Comparison of ENCODE assay signal across 8 cellular contexts in the genomic region with DNA sequence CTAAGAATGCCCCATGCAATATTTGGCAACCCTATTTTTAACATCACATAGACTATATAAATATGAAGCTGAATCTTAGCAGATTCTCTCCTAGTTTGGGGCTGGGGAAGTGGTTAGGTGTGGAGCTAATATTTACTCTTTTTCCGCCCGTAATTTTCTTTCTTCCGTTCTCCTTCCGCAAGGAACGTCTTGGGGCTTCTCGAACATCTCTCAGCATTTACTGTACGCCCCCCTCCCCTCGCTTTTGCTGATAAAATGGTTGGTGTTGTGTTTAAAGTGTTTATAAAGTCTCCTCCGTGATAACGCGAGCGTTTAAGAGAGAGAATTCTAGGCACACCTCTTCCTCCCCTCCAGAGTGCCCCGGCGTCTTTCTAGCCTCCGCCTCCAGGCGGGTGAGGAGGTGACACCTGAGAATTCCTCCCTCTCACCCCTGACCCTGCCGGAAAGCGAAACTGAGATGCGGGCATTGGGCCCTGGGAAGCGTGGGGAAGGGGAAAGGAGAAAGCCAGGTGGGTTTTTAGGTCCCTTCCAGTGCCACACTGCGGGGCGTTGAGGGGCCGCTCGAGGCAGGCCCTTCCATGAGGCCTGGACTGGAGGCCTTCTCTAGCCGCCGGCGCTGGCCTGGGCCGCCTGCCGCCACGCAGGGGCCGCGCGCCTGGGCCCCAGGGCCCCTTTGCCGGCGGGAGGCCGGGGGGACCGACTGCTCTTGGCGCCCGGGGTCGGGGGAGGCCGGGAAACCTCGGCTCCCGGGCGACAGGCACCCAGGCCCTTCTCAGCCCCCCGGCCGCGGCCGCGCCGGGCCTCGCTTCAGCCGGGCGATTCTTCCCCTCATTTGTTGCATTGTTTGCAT.
DNase-seq lines count a peak whose midpoint lies in the region; ATAC-seq and TF ChIP-seq lines count a peak whose summit lies in the region.
"Not testable (repeated sequence)": the region's sequence is repeated elsewhere in the genome, so short reads cannot be mapped to it uniquely, and the experiment has no call there.

No MANE protein-coding gene starts in this region.

- not testable (repeated sequence) for H4K20me1 ChIP-seq in neural progenitor cell (ENCODE audit: low read depth)

- H3K4me3 Mint-ChIP-seq in activated T-helper 2 cell treated with anti-CD3 and anti-CD28 coated beads, Interferon-gamma antibody, Interleukin-2, Interleukin-4, amounts not matched to agents 10 μg/mL and 5 μg/mL and 100 μg/mL, durations not matched to agents 14 hours and 24 hours and 36 hours (ENCODE audit: low read depth): peak overlapping the region; percentile 86
- peak overlapping the region; percentile 63 for H3K4me3 Mint-ChIP-seq in neural progenitor cell

- H3K27me3 Mint-ChIP-seq in activated T-helper 2 cell treated with anti-CD3 and anti-CD28 coated beads, Interferon-gamma antibody, Interleukin-2, Interleukin-4, amounts not matched to agents 10 μg/mL and 5 μg/mL and 100 μg/mL, durations not matched to agents 14 hours and 24 hours and 36 hours (ENCODE audit: low read depth): not testable (repeated sequence)
- peaks cover 15% of the 10 kb centered on the region for H3K27me3 Mint-ChIP-seq in neural progenitor cell (ENCODE audit: insufficient read depth, low read depth)

- intact Hi-C loops in activated T-helper 2 cell treated with anti-CD3 and anti-CD28 coated beads, Interferon-gamma antibody, Interleukin-2, Interleukin-4, amounts not matched to agents 10 μg/mL and 5 μg/mL and 100 μg/mL, durations not matched to agents 14 hours and 24 hours and 36 hours (cut with micrococcal nuclease): loop anchor here (1.0 to 10.0 kb wide), 5 partner anchors 64 to 710 kb away; a partner anchor contains a TSS

- H3K27ac Mint-ChIP-seq in activated T-helper 2 cell treated with anti-CD3 and anti-CD28 coated beads, Interferon-gamma antibody, Interleukin-2, Interleukin-4, amounts not matched to agents 10 μg/mL and 5 μg/mL and 100 μg/mL, durations not matched to agents 14 hours and 24 hours and 36 hours: peak overlapping the region; percentile 94
- H3K27ac Mint-ChIP-seq in neural progenitor cell: not testable (repeated sequence)

- not testable (repeated sequence) for H3K36me3 ChIP-seq in HEK293 (ENCODE audit: control insufficient read depth in 2 of 2, insufficient read depth in 1 of 2, low read length in 2 of 2); HUES48 (ENCODE audit: control insufficient read depth, insufficient read depth, low read length); neural progenitor cell; upper lobe of left lung

- not testable (repeated sequence) for TF ChIP-seq CTCF in HEK293 (tag by site-specific recombination; IDR thresholded peaks at IDR 0.05); foreskin keratinocyte (conservative IDR thresholded peaks at IDR 0.05); neural progenitor cell (IDR thresholded peaks at IDR 0.05)
- peak in 2 of 6 experiments; percentile 6 to 36 for TF ChIP-seq CTCF in upper lobe of left lung (IDR thresholded peaks at IDR 0.05)

- H3K4me3 ChIP-seq in HEK293 (ENCODE audit: low read depth, low read length) (peak overlapping the region; percentile 36), HUES48 (ENCODE audit: low read depth, low read length) (peak overlapping the region; percentile 58), neural progenitor cell (peak overlapping the region; percentile 37), upper lobe of left lung (peak overlapping the region in 3 of 4 donors; percentile 45 to 50 (median 46))

- peaks cover 17% of the 10 kb centered on the region for H3K36me3 Mint-ChIP-seq in activated T-helper 2 cell treated with anti-CD3 and anti-CD28 coated beads, Interferon-gamma antibody, Interleukin-2, Interleukin-4, amounts not matched to agents 10 μg/mL and 5 μg/mL and 100 μg/mL, durations not matched to agents 14 hours and 24 hours and 36 hours (ENCODE audit: low read depth)
- not testable (repeated sequence) for H3K36me3 Mint-ChIP-seq in neural progenitor cell

- not testable (repeated sequence) for TF ChIP-seq EP300 in upper lobe of left lung (IDR thresholded peaks at IDR 0.05)

- H2AFZ ChIP-seq in neural progenitor cell (replicated peaks): peak overlapping the region; percentile 83

- TF ChIP-seq POLR2A in upper lobe of left lung (IDR thresholded peaks at IDR 0.05): peak in 2 of 4 donors; percentile 66 to 70

- peaks cover 47% of the 10 kb centered on the region for H3K27me3 ChIP-seq in HUES48 (ENCODE audit: control insufficient read depth, insufficient read depth, low read length)
- H3K27me3 ChIP-seq in foreskin keratinocyte, upper lobe of left lung: not testable (repeated sequence)
- H3K27me3 ChIP-seq in neural progenitor cell: peaks cover 31% of the 10 kb centered on the region

- not testable (repeated sequence) for H3K4me1 ChIP-seq in HEK293 (ENCODE audit: control insufficient read depth, insufficient read depth, low read length); foreskin keratinocyte; upper lobe of left lung
- H3K4me1 ChIP-seq in HUES48 (ENCODE audit: control insufficient read depth, insufficient read depth, low read length) (peaks cover 38% of the 10 kb centered on the region), neural progenitor cell (peaks cover 70% of the 10 kb centered on the region)

- H3K4me2 ChIP-seq in neural progenitor cell: peak overlapping the region; percentile 73

- peak overlapping the region; percentile 50 for H3K9ac ChIP-seq in HUES48 (ENCODE audit: low read depth, low read length)
- H3K9ac ChIP-seq in neural progenitor cell: not testable (repeated sequence)

- H3K27ac ChIP-seq in HEK293 (ENCODE audit: extremely low read depth, low read depth, low read length); neural progenitor cell: not testable (repeated sequence)
- peak overlapping the region; percentile 22 for H3K27ac ChIP-seq in HUES48 (ENCODE audit: low read depth, low read length)
- peak overlapping the region; percentile 91 for H3K27ac ChIP-seq in foreskin keratinocyte
- peak overlapping the region; percentile 64 to 84 (median 78) for H3K27ac ChIP-seq in upper lobe of left lung

- CTCF ChIA-PET in HEK293 (lab: Yijun Ruan, JAX): not testable (repeated sequence)

- DNase-seq in SW480 (ENCODE audit: low spot score): peak; percentile 75
- DNase-seq in activated T-helper 2 cell treated with anti-CD3 and anti-CD28 coated beads, Interferon-gamma antibody, Interleukin-2, Interleukin-4, amounts not matched to agents 10 μg/mL and 5 μg/mL and 100 μg/mL, durations not matched to agents 14 hours and 24 hours and 36 hours (ENCODE audit: low spot score): peak; percentile 76
- peak; percentile 74 to 76 for DNase-seq in foreskin keratinocyte
- DNase-seq in neural progenitor cell (ENCODE audit: low spot score): peak; percentile 50
- DNase-seq in upper lobe of left lung: peak; percentile 65 to 87

- not testable (repeated sequence) for H3K9me3 ChIP-seq in HEK293 (ENCODE audit: control insufficient read depth, insufficient read depth, low read depth, low read length); HUES48 (ENCODE audit: control insufficient read depth, insufficient read depth, low read length); neural progenitor cell (ENCODE audit: low read depth); upper lobe of left lung

- H3K79me2 ChIP-seq in neural progenitor cell (ENCODE audit: low read depth): not testable (repeated sequence)

- peak; percentile 76 for ATAC-seq in GM18519 (IDR thresholded peaks at IDR 0.05; ENCODE audit: low FRiP score, unreplicated experiment)
- ATAC-seq in foreskin keratinocyte: peak; percentile 98
- ATAC-seq in upper lobe of left lung (ENCODE audit: low FRiP score in 2 of 2): peak; percentile 92 to 98

- H3K9me3 Mint-ChIP-seq in activated T-helper 2 cell treated with anti-CD3 and anti-CD28 coated beads, Interferon-gamma antibody, Interleukin-2, Interleukin-4, amounts not matched to agents 10 μg/mL and 5 μg/mL and 100 μg/mL, durations not matched to agents 14 hours and 24 hours and 36 hours; neural progenitor cell: not testable (repeated sequence)

- peaks cover 51% of the 10 kb centered on the region for H3K4me1 Mint-ChIP-seq in activated T-helper 2 cell treated with anti-CD3 and anti-CD28 coated beads, Interferon-gamma antibody, Interleukin-2, Interleukin-4, amounts not matched to agents 10 μg/mL and 5 μg/mL and 100 μg/mL, durations not matched to agents 14 hours and 24 hours and 36 hours (ENCODE audit: low read depth)
- peaks cover 40% of the 10 kb centered on the region for H3K4me1 Mint-ChIP-seq in neural progenitor cell

- POLR2A ChIA-PET in HEK293 (lab: Yijun Ruan, JAX): not testable (repeated sequence)

- WGBS in upper lobe of left lung, 2 donors: 25 to 31% methylated on average over 20 to 25 of the region's 53 CpGs

- peaks cover 52% of the 10 kb centered on the region for H3F3A ChIP-seq in neural progenitor cell (ENCODE audit: low read depth)

TF ChIP-seq in HEK293, 187 proteins besides CTCF, POLR2A, EP300 and RAD21 (continues in another document):
- 0 out of 2 replicates have a peak, but pooled peaks have one; percentile 19 for TF ChIP-seq ZBTB20 (tag by site-specific recombination; IDR thresholded peaks at IDR 0.05)
- TF ChIP-seq ZNF366 (tag by site-specific recombination; conservative IDR thresholded peaks at IDR 0.05): 0 out of 2 replicates have a peak, but pooled peaks have one; percentile 32
